ENCODE assay signal across 8 cellular contexts in genomic region chr11:16738949-16739262, GRCh38. TPM values are rescaled to one million over a fixed set of nuclear protein-coding genes. Genes with fewer than 3 reads are reported as not detected.
DNase-seq lines count a peak whose midpoint lies in the region; ATAC-seq and TF ChIP-seq lines count a peak whose summit lies in the region.

No MANE protein-coding gene starts in this region.

- CTCF ChIA-PET in CD8-positive, alpha-beta memory T cell (lab: Charles Lee), result interaction anchor here (0.7 to 1.4 kb wide), 3 partner anchors 12 to 340 kb away, joined by 3 read pairs; no protein-coding TSS in a partner anchor

- H3K27ac Mint-ChIP-seq in CD8-positive, alpha-beta memory T cell, result no peak overlapping the region

- DNase-seq in CD8-positive, alpha-beta memory T cell, result no peak
- DNase-seq in coronary artery (ENCODE audit: low spot score) (no peak), omental fat pad (ENCODE audit: low spot score) (no peak), retina (no peak), iPS-NIHi11 (ENCODE audit: low spot score) (no peak), D341Med (ENCODE audit: low spot score) (no peak)

- H3K36me3 ChIP-seq in CD8-positive, alpha-beta memory T cell (ENCODE audit: insufficient read depth, low read length), result no peaks in the 10 kb centered on the region

- H3K27ac ChIP-seq in CD8-positive, alpha-beta memory T cell (ENCODE audit: low read depth, low read length), result peak overlapping the region; percentile 100
- H3K27ac ChIP-seq in coronary artery, result peak overlapping the region; percentile 92 to 95

- H3K27me3 Mint-ChIP-seq in CD8-positive, alpha-beta memory T cell, result no peaks in the 10 kb centered on the region

- H3K4me3 ChIP-seq in CD8-positive, alpha-beta memory T cell (ENCODE audit: low read length), result peak overlapping the region; percentile 96
- peak overlapping the region; percentile 87 for H3K4me3 ChIP-seq in coronary artery

- ATAC-seq in HG03135 (IDR thresholded peaks at IDR 0.05; ENCODE audit: unreplicated experiment), result peak; percentile 1
- ATAC-seq in omental fat pad (ENCODE audit: low FRiP score), result peak; percentile 1
- no peak for ATAC-seq in HG02884 (IDR thresholded peaks at IDR 0.05; ENCODE audit: unreplicated experiment)

- POLR2A ChIA-PET in CD8-positive, alpha-beta memory T cell (lab: Charles Lee), result interaction anchor here (1.6 kb wide), 1 partner anchor 1656 kb away, joined by 4 read pairs; no protein-coding TSS in a partner anchor

- TF ChIP-seq CTCF in coronary artery (IDR thresholded peaks at IDR 0.05) (no peak), omental fat pad (IDR thresholded peaks at IDR 0.05) (no peak)

- no peaks in the 10 kb centered on the region for H3K27me3 ChIP-seq in CD8-positive, alpha-beta memory T cell (ENCODE audit: insufficient read depth, low read length, poor library complexity, severe bottlenecking)

- peaks cover 0 to 21% (median 3%) of the 10 kb centered on the region in 3 donors for H3K36me3 Mint-ChIP-seq in CD8-positive, alpha-beta memory T cell

- H3K4me1 Mint-ChIP-seq in CD8-positive, alpha-beta memory T cell, result peaks cover 6 to 28% (median 26%) of the 10 kb centered on the region in 3 donors

- H3K9me3 Mint-ChIP-seq in CD8-positive, alpha-beta memory T cell, result no peaks in the 10 kb centered on the region

- no peaks in the 10 kb centered on the region for H3K9me3 ChIP-seq in CD8-positive, alpha-beta memory T cell (ENCODE audit: low read length)

- peaks cover 42% of the 10 kb centered on the region for H3K4me1 ChIP-seq in CD8-positive, alpha-beta memory T cell (ENCODE audit: insufficient read depth, low read length)

- no peak overlapping the region for H3K4me3 Mint-ChIP-seq in CD8-positive, alpha-beta memory T cell

RNA-seq across cellular contexts. Expression of gene C11orf58, which starts 0.5 kb away (rescaled TPM):
- total RNA-seq in CD8-positive, alpha-beta memory T cell, result 100 to 1,000 TPM; 144 to 188 TPM
- polyA plus RNA-seq in CD8-positive, alpha-beta memory T cell, result 163 TPM
- total RNA-seq in omental fat pad, result 100 to 1,000 TPM; 136 to 163 (median 147) TPM
